ENCODE assay signal across 33 cellular contexts in genomic region chr11:126781942-126782341, GRCh38.
"Had no signal": no experiment of that assay in that cellular context is flagged by ENCODE, and none has a peak within 500 bp of the region (broad histone marks: within the 10 kb centered on the region; RNA-seq: fewer than 3 reads in every experiment).

No MANE protein-coding gene starts in this region.

- H3K4me1 Mint-ChIP-seq: activated B cell treated with CpG ODN at 0.5 μM for 24 hours; activated naive CD8-positive, alpha-beta T cell treated with anti-CD3 and anti-CD28 coated beads, Interleukin-2, amount 50 U/mL, for 24 hours had no signal

- H3K4me3 ChIP-seq: Peyer's patch, SJSA1 had no signal

- H3K27ac ChIP-seq: Peyer's patch, SJSA1 had no signal

- H3K4me1 ChIP-seq: Peyer's patch, SJSA1 had no signal

- H3K9me3 Mint-ChIP-seq: activated B cell treated with CpG ODN at 0.5 μM for 24 hours; activated CD4-positive, alpha-beta memory T cell treated with anti-CD3 and anti-CD28 coated beads for 36 hours; activated naive CD4-positive, alpha-beta T cell treated with anti-CD3 and anti-CD28 coated beads for 36 hours; activated naive CD8-positive, alpha-beta T cell treated with anti-CD3 and anti-CD28 coated beads, Interleukin-2, amount 50 U/mL, for 24 hours; activated T-cell treated with anti-CD3 and anti-CD28 coated beads, Interleukin-2, amount 50 U/mL, for 4 hours; activated T-helper 1 cell treated with anti-CD3 and anti-CD28 coated beads, Interleukin-12 subunit alpha, Interleukin-12 subunit beta, Interleukin-2, Interleukin-4 antibody, amounts not matched to agents 30 ng/mL and 10 ng/mL and 1 ng/mL, durations not matched to agents 14 hours and 24 hours and 36 hours; brain; T-helper 1 cell treated with Interleukin-12 subunit alpha and Interleukin-12 subunit beta and Interleukin-4 antibody, amounts not matched to agents 30 μg/mL and 1 μg/mL, for 36 hours; T-helper 2 cell treated with Interferon-gamma antibody and Interleukin-4, amounts not matched to agents 5 μg/mL and 100 μg/mL, for 36 hours had no signal

- H3K36me3 ChIP-seq: Peyer's patch, SJSA1 had no signal

- H3K9me3 ChIP-seq: Peyer's patch, SJSA1, SK-N-SH had no signal

- ATAC-seq: activated naive CD8-positive, alpha-beta T cell treated with anti-CD3 and anti-CD28 coated beads, Interleukin-2, amount 50 U/mL, for 24 hours; activated T-cell treated with anti-CD3 and anti-CD28 coated beads, Interleukin-2, amount 50 U/mL, for 4 hours; PC-3 had no signal

- DNase-seq: activated B cell treated with CpG ODN at 0.5 μM for 24 hours; activated CD4-positive, alpha-beta memory T cell treated with anti-CD3 and anti-CD28 coated beads for 36 hours; activated CD4-positive, alpha-beta T cell treated with anti-CD3 and anti-CD28 coated beads for 4 hours; activated CD4-positive, alpha-beta T cell treated with anti-CD3 and anti-CD28 coated beads, Interleukin-2, amount 50 U/mL, for 1 hour; activated CD4-positive, CD25-positive, alpha-beta regulatory T cell treated with anti-CD3 and anti-CD28 coated beads, Interleukin-2, amount 50 U/mL, for 72 hours; activated CD8-positive, alpha-beta memory T cell treated with anti-CD3 and anti-CD28 coated beads, Interleukin-2, amount 50 U/mL, for 4 hours; activated gamma-delta T cell treated with Interleukin-2 at 50 U/mL for 16 hours; activated naive CD4-positive, alpha-beta T cell treated with anti-CD3 and anti-CD28 coated beads for 36 hours; activated naive CD8-positive, alpha-beta T cell treated with anti-CD3 and anti-CD28 coated beads, Interleukin-2, amount 50 U/mL, for 24 hours; activated T-cell treated with anti-CD3 and anti-CD28 coated beads for 4 hours; activated T-cell treated with anti-CD3 and anti-CD28 coated beads, Interleukin-2, amount 50 U/mL, for 4 hours; anterior cingulate cortex; NCI-H1092 treated with DMSO at 0.1 percent for 48 hours; NCI-H1417; NCI-H146; NCI-H187; NCI-H2029 treated with DMSO at 0.1 percent for 48 hours; NCI-H2227 treated with DMSO at 0.1 percent for 48 hours; NCI-H446; NCI-H510A treated with DMSO at 0.1 percent for 48 hours; NCI-H526 treated with DMSO at 0.1 percent for 48 hours; NCI-H774; PC-3; Peyer's patch; RPMI8226; SHP77 treated with DMSO at 0.1 percent for 48 hours; SK-N-SH had no signal

- H3K27me3 ChIP-seq: Peyer's patch, SJSA1 had no signal

- H3K27ac Mint-ChIP-seq: activated B cell treated with CpG ODN at 0.5 μM for 24 hours; activated CD4-positive, alpha-beta memory T cell treated with anti-CD3 and anti-CD28 coated beads for 36 hours; activated naive CD4-positive, alpha-beta T cell treated with anti-CD3 and anti-CD28 coated beads for 36 hours; activated naive CD8-positive, alpha-beta T cell; activated naive CD8-positive, alpha-beta T cell treated with anti-CD3 and anti-CD28 coated beads, Interleukin-2, amount 50 U/mL, for 24 hours; activated T-helper 1 cell treated with anti-CD3 and anti-CD28 coated beads, Interleukin-12 subunit alpha, Interleukin-12 subunit beta, Interleukin-2, Interleukin-4 antibody, amounts not matched to agents 30 ng/mL and 10 ng/mL and 1 ng/mL, durations not matched to agents 14 hours and 24 hours and 36 hours; T-helper 1 cell treated with Interleukin-12 subunit alpha and Interleukin-12 subunit beta and Interleukin-4 antibody, amounts not matched to agents 30 μg/mL and 1 μg/mL, for 36 hours; T-helper 2 cell treated with Interferon-gamma antibody and Interleukin-4, amounts not matched to agents 5 μg/mL and 100 μg/mL, for 36 hours had no signal

- H3K36me3 Mint-ChIP-seq: activated CD4-positive, alpha-beta memory T cell treated with anti-CD3 and anti-CD28 coated beads for 36 hours; activated naive CD8-positive, alpha-beta T cell; brain had no signal

- H3K4me3 Mint-ChIP-seq: activated B cell treated with CpG ODN at 0.5 μM for 24 hours; activated CD4-positive, alpha-beta memory T cell treated with anti-CD3 and anti-CD28 coated beads for 36 hours; activated naive CD4-positive, alpha-beta T cell treated with anti-CD3 and anti-CD28 coated beads for 36 hours; activated naive CD8-positive, alpha-beta T cell; activated naive CD8-positive, alpha-beta T cell treated with anti-CD3 and anti-CD28 coated beads, Interleukin-2, amount 50 U/mL, for 24 hours; activated T-cell treated with anti-CD3 and anti-CD28 coated beads, Interleukin-2, amount 50 U/mL, for 4 hours; activated T-helper 1 cell treated with anti-CD3 and anti-CD28 coated beads, Interleukin-12 subunit alpha, Interleukin-12 subunit beta, Interleukin-2, Interleukin-4 antibody, amounts not matched to agents 30 ng/mL and 10 ng/mL and 1 ng/mL, durations not matched to agents 14 hours and 24 hours and 36 hours; brain; T-helper 1 cell treated with Interleukin-12 subunit alpha and Interleukin-12 subunit beta and Interleukin-4 antibody, amounts not matched to agents 30 μg/mL and 1 μg/mL, for 36 hours; T-helper 2 cell treated with Interferon-gamma antibody and Interleukin-4, amounts not matched to agents 5 μg/mL and 100 μg/mL, for 36 hours had no signal
